In the genomic region with DNA sequence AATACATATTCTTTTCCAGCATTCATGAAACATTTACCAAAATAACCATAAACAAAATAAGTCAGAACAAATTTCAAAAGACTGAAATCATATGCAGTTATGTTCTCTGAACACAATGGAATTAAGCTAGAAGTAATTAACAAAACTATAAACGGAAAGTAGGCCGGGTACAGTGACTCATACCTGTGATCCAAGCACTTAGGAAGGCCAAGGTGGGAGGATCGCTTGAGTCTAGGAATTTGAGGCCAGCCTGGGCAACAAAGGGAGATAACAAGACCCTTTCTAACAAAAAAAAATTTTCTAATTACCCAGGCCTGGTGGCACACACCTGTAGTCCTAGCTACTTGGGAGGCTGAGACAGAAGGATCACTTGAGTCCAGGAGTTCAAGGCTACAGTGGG, we compare ENCODE assay signal across 2 cellular contexts.
A peak's percentile ranks its signal among the peaks of the same experiment; 100 is the strongest.
TF ChIP-seq lines count a peak whose summit lies in the region.

No MANE protein-coding gene starts in this region.

TF ChIP-seq in HCT116, 20 proteins besides CTCF, POLR2A, EP300 and RAD21:
- TF ChIP-seq ZFX (IDR thresholded peaks at IDR 0.05) (no peak), EGR1 (IDR thresholded peaks at IDR 0.05; ENCODE audit: low read depth) (0 out of 2 replicates have a peak, but pooled peaks have one; percentile 18), POLR2AphosphoS5 (IDR thresholded peaks at IDR 0.05; ENCODE audit: low read depth, low read length) (no peak)

TF ChIP-seq in GM23338, 12 proteins besides CTCF, POLR2A, EP300 and RAD21:
- TF ChIP-seq, protein P1, sequence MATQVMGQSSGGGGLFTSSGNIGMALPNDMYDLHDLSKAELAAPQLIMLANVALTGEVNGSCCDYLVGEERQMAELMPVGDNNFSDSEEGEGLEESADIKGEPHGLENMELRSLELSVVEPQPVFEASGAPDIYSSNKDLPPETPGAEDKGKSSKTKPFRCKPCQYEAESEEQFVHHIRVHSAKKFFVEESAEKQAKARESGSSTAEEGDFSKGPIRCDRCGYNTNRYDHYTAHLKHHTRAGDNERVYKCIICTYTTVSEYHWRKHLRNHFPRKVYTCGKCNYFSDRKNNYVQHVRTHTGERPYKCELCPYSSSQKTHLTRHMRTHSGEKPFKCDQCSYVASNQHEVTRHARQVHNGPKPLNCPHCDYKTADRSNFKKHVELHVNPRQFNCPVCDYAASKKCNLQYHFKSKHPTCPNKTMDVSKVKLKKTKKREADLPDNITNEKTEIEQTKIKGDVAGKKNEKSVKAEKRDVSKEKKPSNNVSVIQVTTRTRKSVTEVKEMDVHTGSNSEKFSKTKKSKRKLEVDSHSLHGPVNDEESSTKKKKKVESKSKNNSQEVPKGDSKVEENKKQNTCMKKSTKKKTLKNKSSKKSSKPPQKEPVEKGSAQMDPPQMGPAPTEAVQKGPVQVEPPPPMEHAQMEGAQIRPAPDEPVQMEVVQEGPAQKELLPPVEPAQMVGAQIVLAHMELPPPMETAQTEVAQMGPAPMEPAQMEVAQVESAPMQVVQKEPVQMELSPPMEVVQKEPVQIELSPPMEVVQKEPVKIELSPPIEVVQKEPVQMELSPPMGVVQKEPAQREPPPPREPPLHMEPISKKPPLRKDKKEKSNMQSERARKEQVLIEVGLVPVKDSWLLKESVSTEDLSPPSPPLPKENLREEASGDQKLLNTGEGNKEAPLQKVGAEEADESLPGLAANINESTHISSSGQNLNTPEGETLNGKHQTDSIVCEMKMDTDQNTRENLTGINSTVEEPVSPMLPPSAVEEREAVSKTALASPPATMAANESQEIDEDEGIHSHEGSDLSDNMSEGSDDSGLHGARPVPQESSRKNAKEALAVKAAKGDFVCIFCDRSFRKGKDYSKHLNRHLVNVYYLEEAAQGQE (IDR thresholded peaks at IDR 0.05; ENCODE audit: unreplicated experiment), result no peak
